ENCODE assay signal across 11 cellular contexts in genomic region chr10:6507311-6507710, GRCh38.
DNase-seq lines count a peak whose midpoint lies in the region; ATAC-seq lines count a peak whose summit lies in the region.
"Had no signal": no experiment of that assay in that cellular context is flagged by ENCODE, and none has a peak within 500 bp of the region (broad histone marks: within the 10 kb centered on the region; RNA-seq: fewer than 3 reads in every experiment).

No MANE protein-coding gene starts in this region.

- H3K36me3 Mint-ChIP-seq in activated naive CD4-positive, alpha-beta T cell treated with anti-CD3 and anti-CD28 coated beads for 36 hours (ENCODE audit: low read depth): peaks cover 65% of the 10 kb centered on the region
- H3K36me3 Mint-ChIP-seq in activated T-helper 17 cell treated with anti-CD3 and anti-CD28 coated beads, Interleukin-2, amount 50 U/mL, for 72 hours (ENCODE audit: low read depth): peaks cover 89% of the 10 kb centered on the region
- peaks cover 79% of the 10 kb centered on the region for H3K36me3 Mint-ChIP-seq in stimulated activated naive CD8-positive, alpha-beta T cell treated with anti-CD3 and anti-CD28 coated beads, Interleukin-15, Interleukin-2, amounts not matched to agents 100 ng/mL and 50 ng/mL, for 24 hours (ENCODE audit: low read depth)

- H3K4me1 Mint-ChIP-seq in activated naive CD4-positive, alpha-beta T cell treated with anti-CD3 and anti-CD28 coated beads for 36 hours (ENCODE audit: low read depth): peaks cover 73% of the 10 kb centered on the region
- peaks cover 56% of the 10 kb centered on the region for H3K4me1 Mint-ChIP-seq in activated T-helper 17 cell treated with anti-CD3 and anti-CD28 coated beads, Interleukin-2, amount 50 U/mL, for 72 hours
- H3K4me1 Mint-ChIP-seq in stimulated activated naive CD8-positive, alpha-beta T cell treated with anti-CD3 and anti-CD28 coated beads, Interleukin-15, Interleukin-2, amounts not matched to agents 100 ng/mL and 50 ng/mL, for 24 hours (ENCODE audit: low read depth): peaks cover 87% of the 10 kb centered on the region

- peak overlapping the region; percentile 7 for H3K4me3 Mint-ChIP-seq in activated naive CD4-positive, alpha-beta T cell treated with anti-CD3 and anti-CD28 coated beads for 36 hours
- peak overlapping the region; percentile 76 for H3K4me3 Mint-ChIP-seq in activated T-helper 17 cell treated with anti-CD3 and anti-CD28 coated beads, Interleukin-2, amount 50 U/mL, for 72 hours
- peak overlapping the region; percentile 69 for H3K4me3 Mint-ChIP-seq in stimulated activated naive CD8-positive, alpha-beta T cell treated with anti-CD3 and anti-CD28 coated beads, Interleukin-15, Interleukin-2, amounts not matched to agents 100 ng/mL and 50 ng/mL, for 24 hours

- ATAC-seq in HG02763 (IDR thresholded peaks at IDR 0.05; ENCODE audit: unreplicated experiment): peak; percentile 67
- ATAC-seq in activated T-helper 17 cell treated with anti-CD3 and anti-CD28 coated beads, Interleukin-2, amount 50 U/mL, for 72 hours (replicated peaks): peak; percentile 90
- ATAC-seq: HepG2 had no signal

- peak overlapping the region; percentile 90 for H3K27ac Mint-ChIP-seq in activated naive CD4-positive, alpha-beta T cell treated with anti-CD3 and anti-CD28 coated beads for 36 hours
- H3K27ac Mint-ChIP-seq in activated T-helper 17 cell treated with anti-CD3 and anti-CD28 coated beads, Interleukin-2, amount 50 U/mL, for 72 hours: peak overlapping the region; percentile 87
- peak overlapping the region; percentile 94 for H3K27ac Mint-ChIP-seq in stimulated activated naive CD8-positive, alpha-beta T cell treated with anti-CD3 and anti-CD28 coated beads, Interleukin-15, Interleukin-2, amounts not matched to agents 100 ng/mL and 50 ng/mL, for 24 hours
- H3K27ac Mint-ChIP-seq: progenitor cell of endocrine pancreas had no signal

- peaks cover 13% of the 10 kb centered on the region for H3K9me3 Mint-ChIP-seq in activated naive CD4-positive, alpha-beta T cell treated with anti-CD3 and anti-CD28 coated beads for 36 hours
- no peaks in the 10 kb centered on the region for H3K9me3 Mint-ChIP-seq in activated T-helper 17 cell treated with anti-CD3 and anti-CD28 coated beads, Interleukin-2, amount 50 U/mL, for 72 hours
- H3K9me3 Mint-ChIP-seq in stimulated activated naive CD8-positive, alpha-beta T cell treated with anti-CD3 and anti-CD28 coated beads, Interleukin-15, Interleukin-2, amounts not matched to agents 100 ng/mL and 50 ng/mL, for 24 hours: peaks cover 14% of the 10 kb centered on the region

- H3K27me3 Mint-ChIP-seq in activated naive CD4-positive, alpha-beta T cell treated with anti-CD3 and anti-CD28 coated beads for 36 hours (ENCODE audit: low read depth): no peaks in the 10 kb centered on the region
- H3K27me3 Mint-ChIP-seq in activated T-helper 17 cell treated with anti-CD3 and anti-CD28 coated beads, Interleukin-2, amount 50 U/mL, for 72 hours: no peaks in the 10 kb centered on the region
- no peaks in the 10 kb centered on the region for H3K27me3 Mint-ChIP-seq in stimulated activated naive CD8-positive, alpha-beta T cell treated with anti-CD3 and anti-CD28 coated beads, Interleukin-15, Interleukin-2, amounts not matched to agents 100 ng/mL and 50 ng/mL, for 24 hours
- H3K27me3 Mint-ChIP-seq: progenitor cell of endocrine pancreas had no signal

- DNase-seq in activated naive CD4-positive, alpha-beta T cell treated with anti-CD3 and anti-CD28 coated beads for 36 hours: peak; percentile 80
- DNase-seq in activated naive CD4-positive, alpha-beta T cell treated with anti-CD3 and anti-CD28 coated beads, Interleukin-2, amount 50 U/mL, for 16 hours: no peak
- DNase-seq in NCI-H146 treated with DMSO at 0.1 percent for 48 hours (lab: John Stamatoyannopoulos, UW; ENCODE audit: unreplicated experiment) (no peak), NCI-H2196 (lab: John Stamatoyannopoulos, UW; ENCODE audit: unreplicated experiment) (no peak), GF-D8 (lab: John Stamatoyannopoulos, UW) (no peak)
- DNase-seq: NCI-H82 had no signal

- intact Hi-C loops in activated naive CD4-positive, alpha-beta T cell treated with anti-CD3 and anti-CD28 coated beads for 36 hours (cut with micrococcal nuclease): loop anchor here (1.0 to 2.0 kb wide), 3 partner anchors 15 to 36 kb away; no protein-coding TSS in a partner anchor

- CTCF ChIA-PET in activated naive CD4-positive, alpha-beta T cell treated with anti-CD3 and anti-CD28 coated beads for 36 hours (lab: Charles Lee): interaction anchor here (1.2 kb wide), 1 partner anchor 140 kb away, joined by 8 read pairs; no protein-coding TSS in a partner anchor

Comparison
In these comparisons a context has a peak if more than half of its experiments do, and no peak if none do; other contexts are left out.
1. H3K4me3 Mint-ChIP-seq: peak in every context shown above with its lines; median percentile 76 in activated T-helper 17 cell treated with anti-CD3 and anti-CD28 coated beads, Interleukin-2, amount 50 U/mL, for 72 hours; 69 in stimulated activated naive CD8-positive, alpha-beta T cell treated with anti-CD3 and anti-CD28 coated beads, Interleukin-15, Interleukin-2, amounts not matched to agents 100 ng/mL and 50 ng/mL, for 24 hours; 7 in activated naive CD4-positive, alpha-beta T cell treated with anti-CD3 and anti-CD28 coated beads for 36 hours.